In the genomic region with DNA sequence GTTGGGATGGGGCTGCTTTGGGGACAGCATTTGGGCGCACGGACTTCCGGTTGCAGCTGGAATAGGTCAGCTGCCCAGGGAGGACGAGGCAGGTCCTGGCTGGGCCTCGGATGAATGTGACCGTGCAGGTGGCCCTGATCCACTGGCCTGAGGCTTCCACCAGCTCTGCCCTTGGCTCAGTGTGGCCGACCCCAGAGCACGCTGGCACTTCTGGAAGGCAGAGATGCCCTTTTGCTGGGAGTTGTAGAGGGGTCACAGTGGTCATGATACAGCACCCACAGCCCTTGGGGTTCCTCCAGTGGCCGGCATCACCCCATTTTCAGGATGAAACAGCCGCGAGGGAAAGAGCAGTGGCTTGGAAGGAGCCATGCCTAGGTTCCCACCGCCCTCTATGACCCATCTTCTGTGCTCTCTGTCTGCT, we compare ENCODE assay signal across 18 cellular contexts. TPM values are rescaled to one million over a fixed set of nuclear protein-coding genes. Genes with fewer than 3 reads are reported as not detected.
DNase-seq lines count a peak whose midpoint lies in the region; ATAC-seq and TF ChIP-seq lines count a peak whose summit lies in the region.
"Had no signal": no experiment of that assay in that cellular context is flagged by ENCODE, and none has a peak within 500 bp of the region (broad histone marks: within the 10 kb centered on the region; RNA-seq: fewer than 3 reads in every experiment).

No MANE protein-coding gene starts in this region.

- H3K36me3 Mint-ChIP-seq in activated T-cell treated with anti-CD3 and anti-CD28 coated beads, Interleukin-2, amount 50 U/mL, for 24 hours (ENCODE audit: low read depth) = no peaks in the 10 kb centered on the region
- H3K36me3 Mint-ChIP-seq: CD8-positive, alpha-beta T cell had no signal

- H3K4me1 Mint-ChIP-seq in activated T-cell treated with anti-CD3 and anti-CD28 coated beads, Interleukin-2, amount 50 U/mL, for 24 hours (ENCODE audit: low read depth) = no peaks in the 10 kb centered on the region

- intact Hi-C loops in mucosa of descending colon (cut with DNase I, micrococcal nuclease) = no loop called here

- TF ChIP-seq CTCF in mucosa of descending colon (IDR thresholded peaks at IDR 0.05) = no peak

- H3K9me3 Mint-ChIP-seq in activated T-cell treated with anti-CD3 and anti-CD28 coated beads, Interleukin-2, amount 50 U/mL, for 24 hours = no peaks in the 10 kb centered on the region
- H3K9me3 Mint-ChIP-seq: CD8-positive, alpha-beta T cell had no signal

- no peak overlapping the region for H3K4me3 ChIP-seq in mucosa of descending colon
- H3K4me3 ChIP-seq: BLaER1, K562 had no signal

- peak; percentile 6 for ATAC-seq in mucosa of descending colon
- ATAC-seq: CD8-positive, alpha-beta T cell; K562 had no signal

- no peaks in the 10 kb centered on the region for H3K4me1 ChIP-seq in mucosa of descending colon (ENCODE audit: low read depth)
- H3K4me1 ChIP-seq: BLaER1 had no signal

- no peaks in the 10 kb centered on the region for H3K9me3 ChIP-seq in mucosa of descending colon
- H3K9me3 ChIP-seq: BLaER1 had no signal

- H3K27me3 Mint-ChIP-seq in activated T-cell treated with anti-CD3 and anti-CD28 coated beads, Interleukin-2, amount 50 U/mL, for 24 hours = no peaks in the 10 kb centered on the region

- no peak overlapping the region for H3K4me3 Mint-ChIP-seq in activated T-cell treated with anti-CD3 and anti-CD28 coated beads, Interleukin-2, amount 50 U/mL, for 24 hours
- H3K4me3 Mint-ChIP-seq: CD8-positive, alpha-beta T cell had no signal

- DNase-seq in activated T-cell treated with anti-CD3 and anti-CD28 coated beads, Interleukin-2, amount 50 U/mL, for 24 hours = peak; percentile 9
- no peak for DNase-seq in activated T-cell treated with anti-CD3 and anti-CD28 coated beads, Interleukin-2, amount 50 U/mL, for 48 hours
- peak; percentile 26 for DNase-seq in ecto neural progenitor cell (ENCODE audit: low spot score)
- no peak for DNase-seq in mucosa of descending colon
- peak; percentile 18 for DNase-seq in ureter (ENCODE audit: low spot score)
- no peak for DNase-seq in Ammon's horn (ENCODE audit: low spot score)
- no peak for DNase-seq in epidermal melanocyte (ENCODE audit: insufficient read length, low spot score)
- no peak for DNase-seq in medulla oblongata (ENCODE audit: extremely low spot score)
- DNase-seq: 8988T; DMS79; NCI-H1417 treated with DMSO at 0.1 percent for 48 hours; NCI-H2029; NCI-H2171; NCI-H446; NK-92 treated with Interleukin-12 subunit alpha and Interleukin-12 subunit beta, amount 100 ng/mL, for 24 hours had no signal

- no peak overlapping the region for H3K27ac Mint-ChIP-seq in activated T-cell treated with anti-CD3 and anti-CD28 coated beads, Interleukin-2, amount 50 U/mL, for 24 hours
- H3K27ac Mint-ChIP-seq: CD8-positive, alpha-beta T cell had no signal

- H3K36me3 ChIP-seq in mucosa of descending colon (ENCODE audit: low read depth) = no peaks in the 10 kb centered on the region
- H3K36me3 ChIP-seq: BLaER1 had no signal

RNA-seq across cellular contexts. Expression of a gene that starts 19.0 kb away (rescaled TPM):
- total RNA-seq in mucosa of descending colon (under 1 TPM; 0.55 to 0.94 (median 0.76) TPM), ureter (4.6 TPM)
- total RNA-seq: CD8-positive, alpha-beta T cell had no signal

Comparison
In these comparisons a context has a peak if more than half of its experiments do, and no peak if none do; other contexts are left out.
1. DNase-seq: peak in activated T-cell treated with anti-CD3 and anti-CD28 coated beads, Interleukin-2, amount 50 U/mL, for 24 hours (single experiment), ecto neural progenitor cell (single experiment) and ureter (single experiment); none in activated T-cell treated with anti-CD3 and anti-CD28 coated beads, Interleukin-2, amount 50 U/mL, for 48 hours (0 of 2), mucosa of descending colon (0 of 3), Ammon's horn (single experiment), epidermal melanocyte (single experiment) and medulla oblongata (single experiment).